Comparison of ENCODE assay signal across 8 cellular contexts in genomic region chr17:80892900-80893603, GRCh38.
DNase-seq lines count a peak whose midpoint lies in the region; ATAC-seq and TF ChIP-seq lines count a peak whose summit lies in the region.
"Had no signal": no experiment of that assay in that cellular context is flagged by ENCODE, and none has a peak within 500 bp of the region (broad histone marks: within the 10 kb centered on the region; RNA-seq: fewer than 3 reads in every experiment).

No MANE protein-coding gene starts in this region.

- DNase-seq in MG63 (peak; percentile 99), endodermal cell (no peak), NCI-H2107 (lab: John Stamatoyannopoulos, UW) (no peak), tibial nerve (ENCODE audit: low spot score in 2 of 2) (no peak)
- peak; percentile 50 to 76 for DNase-seq in activated CD4-positive, alpha-beta T cell treated with anti-CD3 and anti-CD28 coated beads for 4 hours
- peak; percentile 24 for DNase-seq in stimulated activated CD8-positive, alpha-beta memory T cell treated with anti-CD3 and anti-CD28 coated beads, Interleukin-4, amount 100 ng/mL, for 24 hours (ENCODE audit: low read depth)

- H3K4me1 ChIP-seq in endodermal cell (ENCODE audit: control insufficient read depth, insufficient read depth, low read length) (no peaks in the 10 kb centered on the region), tibial nerve (no peaks in the 10 kb centered on the region)

- TF ChIP-seq POLR2A in tibial nerve (IDR thresholded peaks at IDR 0.05): no peak

- H3K9ac ChIP-seq in endodermal cell (ENCODE audit: extremely low read depth, low read length, poor library complexity, severe bottlenecking): no peak overlapping the region

- 80 to 89% methylated on average over 13 to 31 of the region's 31 CpGs for WGBS in endodermal cell (ENCODE audit: insufficient coverage in 1 of 2, insufficient read length in 1 of 2), 2 experiments
- WGBS in tibial nerve, 2 donors: 80 to 87% methylated on average over 31 of the region's 31 CpGs

- no peak for ATAC-seq in GM21825 (IDR thresholded peaks at IDR 0.05; ENCODE audit: unreplicated experiment)

- H3K27ac ChIP-seq in endodermal cell (ENCODE audit: low read depth, low read length) (peak overlapping the region; percentile 50), tibial nerve (no peak overlapping the region)

- no peak for TF ChIP-seq EP300 in tibial nerve (IDR thresholded peaks at IDR 0.05)

- no peaks in the 10 kb centered on the region for H3K9me3 ChIP-seq in MG63
- no peaks in the 10 kb centered on the region for H3K9me3 ChIP-seq in endodermal cell (ENCODE audit: control insufficient read depth, low read length)
- H3K9me3 ChIP-seq in tibial nerve: no peaks in the 10 kb centered on the region

- H3K27me3 ChIP-seq in MG63: no peaks in the 10 kb centered on the region
- H3K27me3 ChIP-seq in endodermal cell (ENCODE audit: control insufficient read depth, insufficient read depth, low read length, poor library complexity, severe bottlenecking): no peaks in the 10 kb centered on the region
- H3K27me3 ChIP-seq in tibial nerve: no peaks in the 10 kb centered on the region

- no peaks in the 10 kb centered on the region for H3K27me3 Mint-ChIP-seq in endodermal cell (ENCODE audit: insufficient read depth)
- H3K27me3 Mint-ChIP-seq: memory B cell had no signal

- no peak for TF ChIP-seq CTCF in endodermal cell (conservative IDR thresholded peaks at IDR 0.05)
- TF ChIP-seq CTCF in tibial nerve (IDR thresholded peaks at IDR 0.05): no peak

- H3K36me3 Mint-ChIP-seq in endodermal cell (ENCODE audit: low read depth): peaks cover 30% of the 10 kb centered on the region

- H3K4me3 Mint-ChIP-seq in endodermal cell: no peak overlapping the region
- H3K4me3 Mint-ChIP-seq: memory B cell had no signal

- H3K4me3 ChIP-seq in MG63 (peak overlapping the region; percentile 18), endodermal cell (ENCODE audit: low read length) (no peak overlapping the region), tibial nerve (no peak overlapping the region)

- H3K36me3 ChIP-seq in MG63: peaks cover 30% of the 10 kb centered on the region
- peaks cover 27% of the 10 kb centered on the region for H3K36me3 ChIP-seq in endodermal cell (ENCODE audit: control insufficient read depth, insufficient read depth, low read length)
- peaks cover 0 to 92% (median 2%) of the 10 kb centered on the region in 3 donors for H3K36me3 ChIP-seq in tibial nerve

- H3K9me3 Mint-ChIP-seq in endodermal cell: no peaks in the 10 kb centered on the region
- H3K9me3 Mint-ChIP-seq: memory B cell had no signal

- peak overlapping the region; percentile 48 for H3K27ac Mint-ChIP-seq in endodermal cell

- H3K4me1 Mint-ChIP-seq in endodermal cell: peaks cover 4% of the 10 kb centered on the region

Comparison
In these comparisons a context has a peak if more than half of its experiments do, and no peak if none do; other contexts are left out.
1. DNase-seq: peak in MG63 (single experiment), activated CD4-positive, alpha-beta T cell treated with anti-CD3 and anti-CD28 coated beads for 4 hours (2 of 2) and stimulated activated CD8-positive, alpha-beta memory T cell treated with anti-CD3 and anti-CD28 coated beads, Interleukin-4, amount 100 ng/mL, for 24 hours (single experiment); none in endodermal cell (single experiment), NCI-H2107 (single experiment) and tibial nerve (0 of 2).